In genomic region chr11:22807855-22808558, GRCh38 we compare ENCODE assay signal across 11 cellular contexts. TPM values are rescaled to one million over a fixed set of nuclear protein-coding genes. Genes with fewer than 3 reads are reported as not detected.
DNase-seq lines count a peak whose midpoint lies in the region; ATAC-seq and TF ChIP-seq lines count a peak whose summit lies in the region.
"Had no signal": no experiment of that assay in that cellular context is flagged by ENCODE, and none has a peak within 500 bp of the region (broad histone marks: within the 10 kb centered on the region; RNA-seq: fewer than 3 reads in every experiment).

No MANE protein-coding gene starts in this region.

- no peak for TF ChIP-seq EP300 in transverse colon (IDR thresholded peaks at IDR 0.05; ENCODE audit: low read depth)

- H3K4ac ChIP-seq in mesendoderm (ENCODE audit: low read depth, low read length), result no peak overlapping the region

- H2AK5ac ChIP-seq in mesendoderm (ENCODE audit: low read length), result no peak overlapping the region

- CTCF ChIA-PET in GM10248 (lab: Yijun Ruan, JAX), result interaction anchor here (1.0 to 5.6 kb wide), 4 partner anchors 15 to 29 kb away, joined by 3 to 26 read pairs (median 14); partner anchors contain the start of gene SVIP

- no peak overlapping the region for H4K5ac ChIP-seq in mesendoderm (ENCODE audit: low read length)

- H3K4me3 ChIP-seq in adipocyte (ENCODE audit: low read length) (no peak overlapping the region), transverse colon (no peak overlapping the region), mesendoderm (ENCODE audit: low read length) (no peak overlapping the region)
- H3K4me3 ChIP-seq: K562 had no signal

- no peak overlapping the region for H3K23ac ChIP-seq in mesendoderm (ENCODE audit: low read length)

- H3K27ac ChIP-seq in transverse colon (peak overlapping the region in 2 of 4 donors; percentile 5 to 7), mesendoderm (ENCODE audit: low read depth, low read length) (no peak overlapping the region)

- H4K8ac ChIP-seq in mesendoderm (ENCODE audit: low read depth, low read length), result no peak overlapping the region

- no peak overlapping the region for H2BK120ac ChIP-seq in mesendoderm (ENCODE audit: low read depth, low read length)

- H3K4me2 ChIP-seq in mesendoderm (ENCODE audit: low read length), result no peak overlapping the region

- in situ Hi-C loops in transverse colon (cut with MboI; ENCODE audit: low pct_ligation_motif_present in 1 of 4, low pct_unique_long_range_greater_than_20kb in 1 of 4, low sequenced_read_pairs in 3 of 4) (no loop called here), G401 (cut with HindIII; ENCODE audit: low sequenced_read_pairs) (no loop called here)

- H2BK15ac ChIP-seq in mesendoderm (replicated peaks; ENCODE audit: low read depth), result no peak overlapping the region

- no peaks in the 10 kb centered on the region for H3K79me1 ChIP-seq in mesendoderm (ENCODE audit: low read length)

- no peak overlapping the region for H2BK5ac ChIP-seq in mesendoderm (ENCODE audit: low read length)

- no peak overlapping the region for H3K9ac ChIP-seq in adipocyte (ENCODE audit: low read length)
- H3K9ac ChIP-seq in mesendoderm (ENCODE audit: low read length), result no peak overlapping the region

- H3K27me3 ChIP-seq in adipocyte (replicated peaks; ENCODE audit: control insufficient read depth, insufficient read depth, low read length), result no peaks in the 10 kb centered on the region
- no peaks in the 10 kb centered on the region for H3K27me3 ChIP-seq in transverse colon
- H3K27me3 ChIP-seq in mesendoderm (ENCODE audit: insufficient read depth, low read length, poor library complexity), result no peaks in the 10 kb centered on the region

- 67 to 80% methylated on average over 2 of the region's 2 CpGs for WGBS in transverse colon (ENCODE audit: low coverage in 1 of 2), 2 donors
- WGBS in mesendoderm (ENCODE audit: extremely low coverage, insufficient coverage, low lambda C conversion rate), result no CpG with 5 or more reads among the region's 2 CpGs

- no peaks in the 10 kb centered on the region for H3K79me2 ChIP-seq in mesendoderm (ENCODE audit: control insufficient read depth, insufficient read depth, low read length)

- DNase-seq in GM10248 (ENCODE audit: extremely low spot score), result peak; percentile 14
- DNase-seq in adipocyte (ENCODE audit: low read depth), result peak; percentile 7
- DNase-seq in transverse colon, result no peak
- no peak for DNase-seq in mesendoderm
- no peak for DNase-seq in G401 (ENCODE audit: low spot score)
- DNase-seq in stimulated activated CD8-positive, alpha-beta memory T cell treated with anti-CD3 and anti-CD28 coated beads, Interleukin-4, amount 100 ng/mL, for 48 hours, result no peak

- peak; percentile 98 for ATAC-seq in GM21360 (IDR thresholded peaks at IDR 0.05; ENCODE audit: unreplicated experiment)
- ATAC-seq in HG03175 (IDR thresholded peaks at IDR 0.05; ENCODE audit: unreplicated experiment), result peak; percentile 97
- ATAC-seq: activated CD4-positive, CD25-positive, alpha-beta regulatory T cell treated with anti-CD3 and anti-CD28 coated beads, Interleukin-2, amount 50 U/mL, for 24 hours; K562 had no signal

- TF ChIP-seq POLR2A in transverse colon (IDR thresholded peaks at IDR 0.05), result no peak

- intact Hi-C loops in transverse colon (cut with DNase I; ENCODE audit: low total_unique reads), result no loop called here

- POLR2A ChIA-PET in GM10248 (lab: Yijun Ruan, JAX), result no interaction called here

- no peak overlapping the region for H3K56ac ChIP-seq in mesendoderm (ENCODE audit: low read length)

- no peak overlapping the region for H3K18ac ChIP-seq in mesendoderm (ENCODE audit: low read length)

- TF ChIP-seq CTCF in GM10248 (IDR thresholded peaks at IDR 0.05; ENCODE audit: control extremely low read depth, extremely low read depth, low read depth, missing control alignments) (no peak), transverse colon (IDR thresholded peaks at IDR 0.05) (no peak)

- H3K4me1 ChIP-seq in adipocyte (ENCODE audit: control insufficient read depth, insufficient read depth, low read length) (no peaks in the 10 kb centered on the region), transverse colon (peaks cover 0 to 4% (median 0%) of the 10 kb centered on the region in 4 donors), mesendoderm (ENCODE audit: control insufficient read depth, low read depth, low read length) (no peaks in the 10 kb centered on the region)

- H3K9me3 ChIP-seq in adipocyte (ENCODE audit: control insufficient read depth, low read length) (no peaks in the 10 kb centered on the region), transverse colon (no peaks in the 10 kb centered on the region)

- H3K36me3 ChIP-seq in adipocyte (ENCODE audit: control insufficient read depth, insufficient read depth, low read length, severe bottlenecking), result no peaks in the 10 kb centered on the region
- no peaks in the 10 kb centered on the region for H3K36me3 ChIP-seq in transverse colon
- no peaks in the 10 kb centered on the region for H3K36me3 ChIP-seq in mesendoderm (ENCODE audit: control insufficient read depth, insufficient read depth, low read length)

RNA-seq across cellular contexts. Expression of gene SVIP, which starts 21.6 kb away (rescaled TPM):
- 10 to 100 TPM in 2 of 4 donors, 1 to 10 TPM in 1, under 1 TPM in 1; 1.00 to 14.0 (median 9.9) TPM for total RNA-seq in transverse colon
- polyA plus RNA-seq in mesendoderm (2013, experiment 1 of 2), result 10.4 TPM
- polyA plus RNA-seq in mesendoderm (2013, experiment 2 of 2), result 10.5 TPM
- total RNA-seq in G401 (2014; rRNA removed; shearing (Covaris generic)), result 1.4 and 4.0 TPM in 2 replicates

RNA-seq across cellular contexts. Expression of gene CCDC179, which starts 52.3 kb away (rescaled TPM):
- total RNA-seq in transverse colon, result not detected
- not detected for polyA plus RNA-seq in mesendoderm (2013, experiment 1 of 2)
- not detected for polyA plus RNA-seq in mesendoderm (2013, experiment 2 of 2)
- total RNA-seq in G401 (2014; rRNA removed; shearing (Covaris generic)), result not detected in 2 replicates
- total RNA-seq: K562, neural crest cell had no signal
- polyA plus RNA-seq: K562 had no signal

Comparison
In these comparisons a context has a peak if more than half of its experiments do, and no peak if none do; other contexts are left out.
1. DNase-seq: peak in GM10248 (single experiment) and adipocyte (single experiment); none in transverse colon (single experiment), mesendoderm (single experiment), G401 (single experiment) and stimulated activated CD8-positive, alpha-beta memory T cell treated with anti-CD3 and anti-CD28 coated beads, Interleukin-4, amount 100 ng/mL, for 48 hours (single experiment).